Comparison of ENCODE assay signal across 8 cellular contexts in the genomic region with DNA sequence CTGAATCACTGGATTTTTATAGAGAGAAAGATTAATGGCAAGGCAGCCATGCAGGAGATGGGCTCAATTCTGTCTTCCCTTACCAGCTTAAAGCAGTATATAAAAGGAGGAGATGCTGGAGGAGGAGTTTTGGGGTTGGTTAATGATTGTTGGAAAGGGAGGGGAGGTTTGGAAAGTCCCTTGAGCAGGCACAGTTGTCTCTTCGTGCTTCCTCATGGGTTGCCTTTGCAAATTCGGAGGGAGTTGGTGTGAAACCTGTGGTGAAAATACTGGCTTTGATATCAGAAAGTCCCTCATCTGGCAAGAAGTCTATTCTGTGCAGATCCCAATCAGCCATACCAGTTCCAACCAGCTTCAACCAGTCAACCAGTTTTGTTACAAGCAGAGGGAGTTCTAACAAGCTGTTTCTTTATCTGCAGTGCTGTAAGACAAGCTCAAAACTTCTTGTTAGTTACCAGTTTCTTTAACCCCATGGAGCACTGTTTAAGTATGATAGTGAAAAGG.
A peak's percentile ranks its signal among the peaks of the same experiment; 100 is the strongest.
DNase-seq lines count a peak whose midpoint lies in the region; ATAC-seq and TF ChIP-seq lines count a peak whose summit lies in the region.

No MANE protein-coding gene starts in this region.

- peak; percentile 43 for ATAC-seq in HG03103 (IDR thresholded peaks at IDR 0.05; ENCODE audit: low read depth, unreplicated experiment)

- H3K4me1 ChIP-seq in left ventricle myocardium inferior, result no peaks in the 10 kb centered on the region

- intact Hi-C loops in activated naive CD4-positive, alpha-beta T cell treated with anti-CD3 and anti-CD28 coated beads for 36 hours (cut with micrococcal nuclease), result loop anchor here (1.0 to 2.0 kb wide), 5 partner anchors 19 to 407 kb away; no protein-coding TSS in a partner anchor
- intact Hi-C loops in left ventricle myocardium inferior (cut with micrococcal nuclease), result no loop called here

- no peak for TF ChIP-seq CTCF in left ventricle myocardium inferior (IDR thresholded peaks at IDR 0.05; ENCODE audit: borderline replicate concordance)

- H3K27me3 ChIP-seq in left ventricle myocardium inferior (ENCODE audit: low read depth), result no peaks in the 10 kb centered on the region

- H3K27ac ChIP-seq in left ventricle myocardium inferior (replicated peaks), result no peak overlapping the region

- POLR2A ChIA-PET in HEK293T (lab: Yijun Ruan, JAX), result no interaction called here

- peaks cover 25% of the 10 kb centered on the region for H3K9me3 ChIP-seq in left ventricle myocardium inferior (replicated peaks)

- H3K4me3 ChIP-seq in left ventricle myocardium inferior, result no peak overlapping the region

- peak overlapping the region; percentile 11 for H3K4me3 Mint-ChIP-seq in activated naive CD4-positive, alpha-beta T cell treated with anti-CD3 and anti-CD28 coated beads for 36 hours

- H3K4me1 Mint-ChIP-seq in activated naive CD4-positive, alpha-beta T cell treated with anti-CD3 and anti-CD28 coated beads for 36 hours (ENCODE audit: low read depth), result peaks cover 49% of the 10 kb centered on the region

- H3K36me3 Mint-ChIP-seq in activated naive CD4-positive, alpha-beta T cell treated with anti-CD3 and anti-CD28 coated beads for 36 hours (ENCODE audit: low read depth), result peaks cover 70% of the 10 kb centered on the region

- peak overlapping the region; percentile 77 for H3K27ac Mint-ChIP-seq in activated naive CD4-positive, alpha-beta T cell treated with anti-CD3 and anti-CD28 coated beads for 36 hours

- CTCF ChIA-PET in activated naive CD4-positive, alpha-beta T cell treated with anti-CD3 and anti-CD28 coated beads for 36 hours (lab: Charles Lee), result interaction anchor here (1.0 kb wide), 1 partner anchor 46 kb away, joined by 3 read pairs; no protein-coding TSS in a partner anchor
- CTCF ChIA-PET in HEK293T (lab: Yijun Ruan, JAX), result no interaction called here

- DNase-seq in activated gamma-delta T cell treated with Interleukin-2 at 50 U/mL for 16 hours (peak; percentile 20), activated gamma-delta T cell (lab: John Stamatoyannopoulos, UW) (no peak), GOT3 (lab: John Stamatoyannopoulos, UW) (no peak), left ventricle myocardium inferior (no peak), HEK293T (ENCODE audit: extremely low spot score) (no peak)
- peak; percentile 73 for DNase-seq in activated naive CD4-positive, alpha-beta T cell treated with anti-CD3 and anti-CD28 coated beads for 36 hours
- peak; percentile 38 for DNase-seq in stimulated activated CD8-positive, alpha-beta memory T cell treated with anti-CD3 and anti-CD28 coated beads, Interleukin-4, amount 100 ng/mL, for 48 hours

- peaks cover 8% of the 10 kb centered on the region for H3K9me3 Mint-ChIP-seq in activated naive CD4-positive, alpha-beta T cell treated with anti-CD3 and anti-CD28 coated beads for 36 hours

- H3K36me3 ChIP-seq in left ventricle myocardium inferior, result peaks cover 38% of the 10 kb centered on the region

- H3K27me3 Mint-ChIP-seq in activated naive CD4-positive, alpha-beta T cell treated with anti-CD3 and anti-CD28 coated beads for 36 hours (ENCODE audit: low read depth), result no peaks in the 10 kb centered on the region

TF ChIP-seq in HEK293T, 16 proteins besides CTCF, POLR2A, EP300 and RAD21:
- TF ChIP-seq ELF4 (IDR thresholded peaks at IDR 0.05) (no peak), ZNF384 (IDR thresholded peaks at IDR 0.05) (no peak), L3MBTL2 (conservative IDR thresholded peaks at IDR 0.05) (no peak), HDGF (IDR thresholded peaks at IDR 0.05; ENCODE audit: borderline replicate concordance) (no peak), FOXK2 (IDR thresholded peaks at IDR 0.05) (no peak), TARDBP (IDR thresholded peaks at IDR 0.05) (no peak), BHLHE40 (IDR thresholded peaks at IDR 0.05; ENCODE audit: borderline replicate concordance) (no peak), SUZ12 (IDR thresholded peaks at IDR 0.05) (no peak), ARNT (IDR thresholded peaks at IDR 0.05) (no peak), CTBP1 (IDR thresholded peaks at IDR 0.05; ENCODE audit: borderline replicate concordance) (no peak), FOXM1 (IDR thresholded peaks at IDR 0.05; ENCODE audit: borderline replicate concordance) (no peak), FOXA1 (IDR thresholded peaks at IDR 0.05) (no peak), NFRKB (IDR thresholded peaks at IDR 0.05) (no peak), LEF1 (IDR thresholded peaks at IDR 0.05; ENCODE audit: borderline replicate concordance) (no peak), SP1 (IDR thresholded peaks at IDR 0.05) (no peak)
- TF ChIP-seq, protein P1, sequence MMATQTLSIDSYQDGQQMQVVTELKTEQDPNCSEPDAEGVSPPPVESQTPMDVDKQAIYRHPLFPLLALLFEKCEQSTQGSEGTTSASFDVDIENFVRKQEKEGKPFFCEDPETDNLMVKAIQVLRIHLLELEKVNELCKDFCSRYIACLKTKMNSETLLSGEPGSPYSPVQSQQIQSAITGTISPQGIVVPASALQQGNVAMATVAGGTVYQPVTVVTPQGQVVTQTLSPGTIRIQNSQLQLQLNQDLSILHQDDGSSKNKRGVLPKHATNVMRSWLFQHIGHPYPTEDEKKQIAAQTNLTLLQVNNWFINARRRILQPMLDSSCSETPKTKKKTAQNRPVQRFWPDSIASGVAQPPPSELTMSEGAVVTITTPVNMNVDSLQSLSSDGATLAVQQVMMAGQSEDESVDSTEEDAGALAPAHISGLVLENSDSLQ (IDR thresholded peaks at IDR 0.05), result no peak
TF ChIP-seq in HEK293T: peak in this region for 0.

Comparison
In these comparisons a context has a peak if more than half of its experiments do, and no peak if none do; other contexts are left out.
1. DNase-seq: peak in activated gamma-delta T cell treated with Interleukin-2 at 50 U/mL for 16 hours (single experiment), activated naive CD4-positive, alpha-beta T cell treated with anti-CD3 and anti-CD28 coated beads for 36 hours (single experiment) and stimulated activated CD8-positive, alpha-beta memory T cell treated with anti-CD3 and anti-CD28 coated beads, Interleukin-4, amount 100 ng/mL, for 48 hours (single experiment); none in activated gamma-delta T cell (single experiment), GOT3 (single experiment), left ventricle myocardium inferior (single experiment) and HEK293T (single experiment).